In genomic region chr9:87007711-87008360, GRCh38 we compare ENCODE assay signal across 18 cellular contexts.
DNase-seq lines count a peak whose midpoint lies in the region; ATAC-seq and TF ChIP-seq lines count a peak whose summit lies in the region.
"Had no signal": no experiment of that assay in that cellular context is flagged by ENCODE, and none has a peak within 500 bp of the region (broad histone marks: within the 10 kb centered on the region; RNA-seq: fewer than 3 reads in every experiment).

No MANE protein-coding gene starts in this region.

- TF ChIP-seq CTCF in BJ (IDR thresholded peaks at IDR 0.05; ENCODE audit: insufficient read depth, low read depth, low read length) (no peak), osteocyte (IDR thresholded peaks at IDR 0.05) (no peak)

- H3K27me3 Mint-ChIP-seq in osteocyte (ENCODE audit: unreplicated experiment), result no peaks in the 10 kb centered on the region
- H3K27me3 Mint-ChIP-seq in stimulated activated memory B cell treated with anti-CD40 and anti-IgM and Interleukin-4, amounts not matched to agents 10 μg/mL and 1 μg/mL and 100 μg/mL, for 72 hours, result peaks cover 9% of the 10 kb centered on the region
- H3K27me3 Mint-ChIP-seq: activated CD4-positive, alpha-beta T cell treated with anti-CD3 and anti-CD28 coated beads, Interleukin-2, amount 10 ng/mL, durations not matched to agents 24 days and 14 days had no signal

- POLR2A ChIA-PET in BJ (lab: Charles Lee), result interaction anchor here (0.6 kb wide), 1 partner anchor 49 kb away, joined by 9 read pairs; no protein-coding TSS in a partner anchor

- no peaks in the 10 kb centered on the region for H3K27me3 ChIP-seq in BJ (ENCODE audit: control insufficient read depth, insufficient read depth, low read length)
- H3K27me3 ChIP-seq: BLaER1 treated with 17β-estradiol and CSF1 and Interleukin-3, amounts not matched to agents 10 nM and 100 nM; colonic mucosa had no signal

- peak overlapping the region; percentile 56; the same call in 1 of the 2 replicates for H3K27ac ChIP-seq in SK-N-MC
- H3K27ac ChIP-seq: BLaER1 treated with 17β-estradiol and CSF1 and Interleukin-3, amounts not matched to agents 10 nM and 100 nM; colonic mucosa had no signal

- no peaks in the 10 kb centered on the region for H3K36me3 ChIP-seq in BJ (ENCODE audit: control insufficient read depth, insufficient read depth, low read length)
- no peaks in the 10 kb centered on the region for H3K36me3 ChIP-seq in SK-N-MC (ENCODE audit: insufficient read depth, low read length)
- H3K36me3 ChIP-seq: BLaER1 treated with 17β-estradiol and CSF1 and Interleukin-3, amounts not matched to agents 10 nM and 100 nM; colonic mucosa had no signal

- no peak overlapping the region for H3K9ac ChIP-seq in SK-N-MC (ENCODE audit: insufficient read length)
- H3K9ac ChIP-seq: BLaER1 treated with 17β-estradiol and CSF1 and Interleukin-3, amounts not matched to agents 10 nM and 100 nM had no signal

- CTCF ChIA-PET in BJ (lab: Yijun Ruan, JAX), result interaction anchor here (0.7 to 2.4 kb wide), 2 partner anchors 24 to 33 kb away, joined by 4 to 7 read pairs; no protein-coding TSS in a partner anchor

- H3K9me3 ChIP-seq in SK-N-MC (ENCODE audit: low read depth, low read length), result no peaks in the 10 kb centered on the region
- H3K9me3 ChIP-seq: colonic mucosa had no signal

- H3K4me3 ChIP-seq in BJ (ENCODE audit: low read depth, low read length) (no peak overlapping the region), SK-N-MC (peak overlapping the region; percentile 16; the same call in 1 of the 2 replicates)
- H3K4me3 ChIP-seq: BLaER1 treated with 17β-estradiol and CSF1 and Interleukin-3, amounts not matched to agents 10 nM and 100 nM; colonic mucosa; lung had no signal

- DNase-seq in BJ (ENCODE audit: low read depth), result peak; percentile 76
- DNase-seq in SK-N-MC (ENCODE audit: low read depth, low spot score), result no peak
- DNase-seq in fibroblast of the conjunctiva (ENCODE audit: low read depth), result peak; percentile 74
- DNase-seq in osteocyte (ENCODE audit: extremely low spot score, unreplicated experiment), result no peak
- DNase-seq in H4 (ENCODE audit: low spot score), result no peak
- DNase-seq in DMS79 (lab: John Stamatoyannopoulos, UW), result no peak
- DNase-seq: activated CD4-positive, alpha-beta T cell treated with anti-CD3 and anti-CD28 coated beads, Interleukin-2, amount 10 ng/mL, durations not matched to agents 24 days and 14 days; activated T-cell treated with anti-CD3 and anti-CD28 coated beads for 4 hours; colonic mucosa; EL; NCI-H187 treated with DMSO at 0.1 percent for 48 hours; NCI-H748 treated with DMSO at 0.1 percent for 48 hours; T-helper 9 cell had no signal

- ATAC-seq in HG03045 (IDR thresholded peaks at IDR 0.05; ENCODE audit: unreplicated experiment), result no peak
- no peak for ATAC-seq in stimulated activated memory B cell treated with anti-CD40 and anti-IgM and Interleukin-4, amounts not matched to agents 10 μg/mL and 1 μg/mL and 100 μg/mL, for 72 hours

- H3K36me3 Mint-ChIP-seq in osteocyte (ENCODE audit: unreplicated experiment), result peaks cover 8% of the 10 kb centered on the region
- no peaks in the 10 kb centered on the region for H3K36me3 Mint-ChIP-seq in stimulated activated memory B cell treated with anti-CD40 and anti-IgM and Interleukin-4, amounts not matched to agents 10 μg/mL and 1 μg/mL and 100 μg/mL, for 72 hours
- H3K36me3 Mint-ChIP-seq: activated naive CD8-positive, alpha-beta T cell had no signal

- H3K9me3 Mint-ChIP-seq in osteocyte (ENCODE audit: unreplicated experiment), result peaks cover 11% of the 10 kb centered on the region
- H3K9me3 Mint-ChIP-seq in stimulated activated memory B cell treated with anti-CD40 and anti-IgM and Interleukin-4, amounts not matched to agents 10 μg/mL and 1 μg/mL and 100 μg/mL, for 72 hours, result peaks cover 4% of the 10 kb centered on the region
- H3K9me3 Mint-ChIP-seq: activated CD4-positive, alpha-beta T cell treated with anti-CD3 and anti-CD28 coated beads, Interleukin-2, amount 10 ng/mL, durations not matched to agents 24 days and 14 days had no signal

- no peak overlapping the region for H3K4me3 Mint-ChIP-seq in osteocyte (ENCODE audit: unreplicated experiment)
- H3K4me3 Mint-ChIP-seq in stimulated activated memory B cell treated with anti-CD40 and anti-IgM and Interleukin-4, amounts not matched to agents 10 μg/mL and 1 μg/mL and 100 μg/mL, for 72 hours, result no peak overlapping the region
- H3K4me3 Mint-ChIP-seq: activated CD4-positive, alpha-beta T cell treated with anti-CD3 and anti-CD28 coated beads, Interleukin-2, amount 10 ng/mL, durations not matched to agents 24 days and 14 days; activated naive CD8-positive, alpha-beta T cell had no signal

- peak overlapping the region; percentile 77 for H3K27ac Mint-ChIP-seq in osteocyte (ENCODE audit: unreplicated experiment)
- no peak overlapping the region for H3K27ac Mint-ChIP-seq in stimulated activated memory B cell treated with anti-CD40 and anti-IgM and Interleukin-4, amounts not matched to agents 10 μg/mL and 1 μg/mL and 100 μg/mL, for 72 hours
- H3K27ac Mint-ChIP-seq: activated CD4-positive, alpha-beta T cell treated with anti-CD3 and anti-CD28 coated beads, Interleukin-2, amount 10 ng/mL, durations not matched to agents 24 days and 14 days; activated naive CD8-positive, alpha-beta T cell had no signal

- peaks cover 17% of the 10 kb centered on the region for H3K4me1 Mint-ChIP-seq in osteocyte (ENCODE audit: unreplicated experiment)
- H3K4me1 Mint-ChIP-seq in stimulated activated memory B cell treated with anti-CD40 and anti-IgM and Interleukin-4, amounts not matched to agents 10 μg/mL and 1 μg/mL and 100 μg/mL, for 72 hours, result no peaks in the 10 kb centered on the region
- H3K4me1 Mint-ChIP-seq: activated CD4-positive, alpha-beta T cell treated with anti-CD3 and anti-CD28 coated beads, Interleukin-2, amount 10 ng/mL, durations not matched to agents 24 days and 14 days had no signal

Comparison
In these comparisons a context has a peak if more than half of its experiments do, and no peak if none do; other contexts are left out.
1. DNase-seq: peak in BJ (single experiment) and fibroblast of the conjunctiva (single experiment); none in SK-N-MC (single experiment), osteocyte (single experiment), H4 (single experiment) and DMS79 (single experiment).